In the genomic region with DNA sequence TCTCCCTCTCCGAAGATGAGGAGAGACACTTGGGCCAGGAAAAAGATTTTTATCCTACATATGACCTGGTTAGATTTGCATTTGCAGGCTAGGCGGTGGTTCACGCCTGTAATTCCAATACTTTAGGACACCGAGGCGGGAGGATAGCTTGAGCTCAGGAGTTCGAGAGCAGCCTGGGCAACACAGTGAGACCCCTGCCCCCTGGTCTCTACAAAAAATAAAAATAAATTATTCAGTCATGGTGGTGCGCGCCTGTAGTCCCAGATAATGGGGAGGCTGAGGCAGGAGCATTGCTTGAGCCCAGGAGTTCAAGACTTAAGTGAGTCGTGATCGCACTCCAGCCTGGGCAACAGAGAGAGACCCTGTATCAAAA, we compare ENCODE assay signal across 1 cellular context.
TF ChIP-seq lines count a peak whose summit lies in the region.

No MANE protein-coding gene starts in this region.

TF ChIP-seq in HCT116, 20 proteins besides CTCF, POLR2A, EP300 and RAD21 (continued from another document):
- TF ChIP-seq EZH2phosphoT487 (IDR thresholded peaks at IDR 0.05; ENCODE audit: borderline replicate concordance) (no peak), SIN3A (IDR thresholded peaks at IDR 0.05; ENCODE audit: low read depth) (no peak), ELF1 (IDR thresholded peaks at IDR 0.05; ENCODE audit: borderline replicate concordance, low read depth) (no peak), FOSL1 (IDR thresholded peaks at IDR 0.05; ENCODE audit: low read depth) (no peak), SRF (IDR thresholded peaks at IDR 0.05; ENCODE audit: low read depth) (no peak), EZH2 (IDR thresholded peaks at IDR 0.05) (no peak)
